27 cellular contexts compared by ENCODE assay signal in the genomic region with DNA sequence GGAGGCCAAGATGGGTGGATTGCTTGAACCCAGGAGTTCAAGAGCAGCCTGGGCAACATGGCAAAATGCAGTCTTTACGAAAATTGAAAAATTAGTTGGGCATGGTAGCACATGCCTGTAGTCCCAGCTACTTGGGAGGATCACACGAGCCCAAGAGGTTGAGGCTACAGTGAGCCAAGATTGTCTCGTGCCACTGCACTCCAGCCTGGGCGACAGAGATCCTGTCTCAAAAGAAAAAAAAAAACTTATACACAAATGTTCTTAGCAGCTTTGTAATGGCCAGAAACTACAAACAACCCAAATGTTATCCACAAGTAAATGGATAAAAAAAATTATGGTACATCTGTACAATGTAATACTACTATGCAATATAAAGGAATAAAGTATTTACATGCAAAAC. TPM values are rescaled to one million over a fixed set of nuclear protein-coding genes. Genes with fewer than 3 reads are reported as not detected.
DNase-seq lines count a peak whose midpoint lies in the region; ATAC-seq, FAIRE-seq and TF ChIP-seq lines count a peak whose summit lies in the region.
"Had no signal": no experiment of that assay in that cellular context is flagged by ENCODE, and none has a peak within 500 bp of the region (broad histone marks: within the 10 kb centered on the region; RNA-seq: fewer than 3 reads in every experiment).

No MANE protein-coding gene starts in this region.

- H3K14ac ChIP-seq in IMR-90 (replicated peaks; ENCODE audit: low read depth, low read length): no peak overlapping the region

- TF ChIP-seq EP300 in GM12878 (IDR thresholded peaks at IDR 0.05; ENCODE audit: borderline replicate concordance in 1 of 2, control insufficient read depth in 1 of 2, low read depth in 2 of 2, low read length in 2 of 2): no peak

- no peak overlapping the region for H3K4me3 Mint-ChIP-seq in MCF 10A (ENCODE audit: unreplicated experiment)
- no peak overlapping the region for H3K4me3 Mint-ChIP-seq in stimulated activated memory B cell treated with anti-CD40 and anti-IgM and Interleukin-4, amounts not matched to agents 10 μg/mL and 1 μg/mL and 100 μg/mL, for 72 hours
- H3K4me3 Mint-ChIP-seq: activated CD8-positive, alpha-beta T cell treated with anti-CD3 and anti-CD28 coated beads, Interleukin-2, amount 10 ng/mL, durations not matched to agents 7 days and 5 days; activated naive CD8-positive, alpha-beta T cell treated with anti-CD3 and anti-CD28 coated beads, Interleukin-2, amount 10 ng/mL, durations not matched to agents 7 days and 5 days; H9 had no signal

- no peak overlapping the region for H2BK20ac ChIP-seq in IMR-90 (ENCODE audit: low read depth, low read length)

- no peak overlapping the region for H3K23ac ChIP-seq in IMR-90 (ENCODE audit: low read depth, low read length)

- H3K27me3 ChIP-seq in mammary epithelial cell (ENCODE audit: insufficient read depth, low read length) (no peaks in the 10 kb centered on the region), IMR-90 (ENCODE audit: control insufficient read depth, insufficient read depth, low read length) (no peaks in the 10 kb centered on the region), GM12878 (replicated peaks in 1 of 2; ENCODE audit: control insufficient read depth in 2 of 2, insufficient read depth in 2 of 2, low read length in 1 of 2) (no peaks in the 10 kb centered on the region)
- H3K27me3 ChIP-seq: ascending aorta, cardiac muscle cell, gastroesophageal sphincter, Peyer's patch, SJSA1 had no signal

- H3K18ac ChIP-seq in IMR-90 (ENCODE audit: low read depth, low read length): no peak overlapping the region

- dilution Hi-C loops in mammary epithelial cell (cut with HindIII; ENCODE audit: low sequenced_read_pairs) (no loop called here), IMR-90 (cut with HindIII; ENCODE audit: low sequenced_read_pairs, unreplicated experiment) (no loop called here)

- intact Hi-C loops in MCF 10A (cut with micrococcal nuclease) (no loop called here), mammary epithelial cell (cut with micrococcal nuclease) (no loop called here), IMR-90 (cut with micrococcal nuclease) (no loop called here), GM12878 (cut with micrococcal nuclease; ENCODE audit: unreplicated experiment) (no loop called here)

- TSS peak; percentile 6 for BruUV-seq in MCF 10A (replicated peaks; lab: Mats Ljungman, UMichigan)
- BruUV-seq in mammary epithelial cell (replicated peaks; lab: Mats Ljungman, UMichigan): no TSS peak
- TSS peak; percentile 4 for BruUV-seq in IMR-90 (replicated peaks; lab: Mats Ljungman, UMichigan)
- BruUV-seq in GM12878 (replicated peaks; lab: Mats Ljungman, UMichigan): no TSS peak

- SMC1A ChIA-PET in GM12878 (lab: Charles Lee; ENCODE audit: uncharacterized antibody, unreplicated experiment): interaction anchor here (2.1 to 7.9 kb wide), 2 partner anchors 11 to 64 kb away, joined by 6 to 68 read pairs; partner anchors contain the start of gene NT5C2

- H3K4me1 ChIP-seq in mammary epithelial cell (ENCODE audit: insufficient read depth, low read length): peaks cover 19% of the 10 kb centered on the region
- peaks cover 7% of the 10 kb centered on the region; the same call in 1 of the 2 replicates for H3K4me1 ChIP-seq in IMR-90 (ENCODE audit: control insufficient read depth, insufficient read depth, low read length)
- peaks cover 14% of the 10 kb centered on the region for H3K4me1 ChIP-seq in GM12878 (ENCODE audit: control insufficient read depth, insufficient read depth, low read length)

- H2BK15ac ChIP-seq in IMR-90 (ENCODE audit: low read depth, low read length): no peak overlapping the region

- no peak overlapping the region for H3K27ac Mint-ChIP-seq in MCF 10A (ENCODE audit: low read depth, unreplicated experiment)
- H3K27ac Mint-ChIP-seq in stimulated activated memory B cell treated with anti-CD40 and anti-IgM and Interleukin-4, amounts not matched to agents 10 μg/mL and 1 μg/mL and 100 μg/mL, for 72 hours: peak overlapping the region; percentile 83
- H3K27ac Mint-ChIP-seq: activated CD8-positive, alpha-beta T cell treated with anti-CD3 and anti-CD28 coated beads, Interleukin-2, amount 10 ng/mL, durations not matched to agents 7 days and 5 days had no signal

- no peak overlapping the region for H2BK120ac ChIP-seq in IMR-90 (ENCODE audit: low read depth, low read length)

- H3K79me1 ChIP-seq in IMR-90 (ENCODE audit: low read depth in 1 of 2, low read length in 2 of 2): peaks cover 22 to 66% of the 10 kb centered on the region in 2 experiments

- H3K27ac ChIP-seq in mammary epithelial cell (ENCODE audit: insufficient read depth, low read depth, low read length): no peak overlapping the region
- H3K27ac ChIP-seq in IMR-90 (ENCODE audit: insufficient read depth, low read length): no peak overlapping the region
- H3K27ac ChIP-seq in GM12878 (ENCODE audit: control insufficient read depth, insufficient read depth): peak overlapping the region; percentile 35; the same call in 1 of the 2 replicates
- H3K27ac ChIP-seq: cardiac muscle cell, gastroesophageal sphincter, KMS-11, lower lobe of right lung, SJSA1 had no signal

- H3K9me1 ChIP-seq in IMR-90 (ENCODE audit: insufficient read depth, low read length): peaks cover 18% of the 10 kb centered on the region

- POLR2A ChIA-PET in MCF 10A (lab: Yijun Ruan, JAX) (interaction anchor here (1.1 to 1.4 kb wide), 2 partner anchors 12 to 61 kb away, joined by 3 to 8 read pairs; partner anchors contain the start of gene NT5C2), IMR-90 (lab: Charles Lee; ENCODE audit: unreplicated experiment) (no interaction called here), GM12878 (lab: Charles Lee) (interaction anchor here (0.5 to 6.4 kb wide), 2 partner anchors 11 to 22 kb away, joined by 4 to 59 read pairs; partner anchors contain the start of gene NT5C2)

- TF ChIP-seq POLR2A in IMR-90 (IDR thresholded peaks at IDR 0.05; ENCODE audit: low read depth, low read length): no peak
- TF ChIP-seq POLR2A in GM12878 (IDR thresholded peaks at IDR 0.05; ENCODE audit: low read depth, low read length): no peak

- no peak overlapping the region for H3K56ac ChIP-seq in IMR-90 (ENCODE audit: extremely low read depth, insufficient read depth, low read length)

- H3K36me3 Mint-ChIP-seq in MCF 10A (ENCODE audit: insufficient read depth, unreplicated experiment): peaks cover 40% of the 10 kb centered on the region
- H3K36me3 Mint-ChIP-seq in stimulated activated memory B cell treated with anti-CD40 and anti-IgM and Interleukin-4, amounts not matched to agents 10 μg/mL and 1 μg/mL and 100 μg/mL, for 72 hours: peaks cover 6% of the 10 kb centered on the region

- no peak overlapping the region for H2BK5ac ChIP-seq in IMR-90 (ENCODE audit: low read depth, low read length, poor library complexity, severe bottlenecking)

- H3K4me2 ChIP-seq in mammary epithelial cell (ENCODE audit: insufficient read depth, low read depth, low read length) (no peak overlapping the region), IMR-90 (ENCODE audit: low read depth, low read length) (no peak overlapping the region), GM12878 (ENCODE audit: control insufficient read depth, insufficient read depth) (no peak overlapping the region)

- TF ChIP-seq RAD21 in IMR-90 (IDR thresholded peaks at IDR 0.05; ENCODE audit: low read length): no peak
- TF ChIP-seq RAD21 in GM12878 (IDR thresholded peaks at IDR 0.05; ENCODE audit: insufficient read depth, low read depth, low read length): no peak

- H3K4me3 ChIP-seq in mammary epithelial cell (replicated peaks in 1 of 3; ENCODE audit: insufficient read depth in 1 of 3, low read depth in 2 of 3, low read length in 3 of 3): no peak overlapping the region
- no peak overlapping the region for H3K4me3 ChIP-seq in IMR-90 (ENCODE audit: insufficient read depth, low read depth, low read length)
- no peak overlapping the region for H3K4me3 ChIP-seq in GM12878
- H3K4me3 ChIP-seq: ascending aorta, cardiac muscle cell, gastroesophageal sphincter, lower lobe of right lung, Peyer's patch, SJSA1 had no signal

- no peak overlapping the region for H2AK5ac ChIP-seq in IMR-90 (ENCODE audit: low read depth, low read length)

- ATAC-seq in IMR-90 (ENCODE audit: low read depth) (no peak), GM12878 (no peak), GM21619 (IDR thresholded peaks at IDR 0.05; ENCODE audit: unreplicated experiment) (no peak)
- ATAC-seq in stimulated activated memory B cell treated with anti-CD40 and anti-IgM and Interleukin-4, amounts not matched to agents 10 μg/mL and 1 μg/mL and 100 μg/mL, for 72 hours: no peak
- ATAC-seq: gastroesophageal sphincter had no signal

- DNase-seq in MCF 10A (ENCODE audit: unreplicated experiment) (no peak), mammary epithelial cell (no peak), IMR-90 (no peak), GM12878 (ENCODE audit: low read depth, low spot score) (no peak), occipital lobe (lab: John Stamatoyannopoulos, UW) (no peak), NCI-H1436 (lab: John Stamatoyannopoulos, UW) (no peak)
- DNase-seq: activated CD8-positive, alpha-beta T cell treated with anti-CD3 and anti-CD28 coated beads, Interleukin-2, amount 10 ng/mL, durations not matched to agents 7 days and 5 days; activated effector memory CD4-positive, alpha-beta T cell treated with Interleukin-2 at 50 U/mL for 16 hours; activated naive CD8-positive, alpha-beta T cell treated with anti-CD3 and anti-CD28 coated beads, Interleukin-2, amount 10 ng/mL, durations not matched to agents 7 days and 5 days; DMS153; H9; hippocampal formation; lower lobe of right lung; NCI-H1694 treated with DMSO at 0.1 percent for 48 hours; NCI-H524; stimulated activated CD4-positive, alpha-beta T cell treated with anti-CD3 and anti-CD28 coated beads, Interleukin-2, amount 100 ng/mL, for 24 hours; trophoblast cell had no signal

- H3K36me3 ChIP-seq in mammary epithelial cell (ENCODE audit: insufficient read depth, low read length): peaks cover 4% of the 10 kb centered on the region
- H3K36me3 ChIP-seq in IMR-90 (ENCODE audit: control insufficient read depth, insufficient read depth, low read length): peaks cover 30% of the 10 kb centered on the region
- peaks cover 4% of the 10 kb centered on the region in 2 experiments; a peak in 3 of 4 replicates for H3K36me3 ChIP-seq in GM12878 (ENCODE audit: control insufficient read depth in 2 of 2, insufficient read depth in 2 of 2, low read length in 1 of 2)

- no peak overlapping the region for H4K8ac ChIP-seq in IMR-90 (ENCODE audit: low read depth in 2 of 2, low read length in 2 of 2)

- RAD21 ChIA-PET in GM12878 (lab: Charles Lee; ENCODE audit: unreplicated experiment): interaction anchor here (1.3 to 1.4 kb wide), 2 partner anchors 70 to 263 kb away, joined by 3 to 4 read pairs; partner anchors contain the start of gene CNNM2

- TF ChIP-seq CTCF in MCF 10A (IDR thresholded peaks at IDR 0.05; ENCODE audit: unreplicated experiment) (no peak), mammary epithelial cell (conservative IDR thresholded peaks at IDR 0.05 in 1 of 2, IDR thresholded peaks at IDR 0.05 in 1 of 2; ENCODE audit: extremely low read depth in 1 of 2, insufficient read depth in 1 of 2, low read depth in 1 of 2, low read length in 2 of 2) (no peak), IMR-90 (conservative IDR thresholded peaks at IDR 0.05; ENCODE audit: low read depth, low read length) (no peak), GM12878 (IDR thresholded peaks at IDR 0.05 in 2 of 3, conservative IDR thresholded peaks at IDR 0.05 in 1 of 3; ENCODE audit: control insufficient read depth in 2 of 3, extremely low read depth in 1 of 3, insufficient read depth in 1 of 3, low read depth in 3 of 3, low read length in 3 of 3) (no peak)

- H4K5ac ChIP-seq in IMR-90 (ENCODE audit: low read depth, low read length): no peak overlapping the region

- no peaks in the 10 kb centered on the region for H3K9me3 Mint-ChIP-seq in MCF 10A (ENCODE audit: unreplicated experiment)
- H3K9me3 Mint-ChIP-seq in stimulated activated memory B cell treated with anti-CD40 and anti-IgM and Interleukin-4, amounts not matched to agents 10 μg/mL and 1 μg/mL and 100 μg/mL, for 72 hours: no peaks in the 10 kb centered on the region
- H3K9me3 Mint-ChIP-seq: activated naive CD8-positive, alpha-beta T cell treated with anti-CD3 and anti-CD28 coated beads, Interleukin-2, amount 10 ng/mL, durations not matched to agents 7 days and 5 days; H9 had no signal

- no peaks in the 10 kb centered on the region for H3K27me3 Mint-ChIP-seq in MCF 10A (ENCODE audit: insufficient read depth, unreplicated experiment)
- H3K27me3 Mint-ChIP-seq in stimulated activated memory B cell treated with anti-CD40 and anti-IgM and Interleukin-4, amounts not matched to agents 10 μg/mL and 1 μg/mL and 100 μg/mL, for 72 hours: no peaks in the 10 kb centered on the region
- H3K27me3 Mint-ChIP-seq: activated naive CD8-positive, alpha-beta T cell treated with anti-CD3 and anti-CD28 coated beads, Interleukin-2, amount 10 ng/mL, durations not matched to agents 7 days and 5 days had no signal

- H2AFZ ChIP-seq in mammary epithelial cell (ENCODE audit: low read depth, low read length) (no peak overlapping the region), IMR-90 (replicated peaks; ENCODE audit: low read length, poor library complexity) (no peak overlapping the region), GM12878 (ENCODE audit: control insufficient read depth, low read depth, low read length) (no peak overlapping the region)

- H3K4ac ChIP-seq in IMR-90 (ENCODE audit: low read depth, low read length): no peak overlapping the region

- no peak for FAIRE-seq in GM12878 (lab: Jason Lieb, UNC)
- FAIRE-seq: endometrium, islet of Langerhans had no signal

- WGBS in mammary epithelial cell (ENCODE audit: low coverage, missing lambda C conversion rate): 85% methylated on average over 4 of the region's 4 CpGs
- WGBS in IMR-90 (ENCODE audit: extremely low coverage in 2 of 2, insufficient read length in 1 of 2), 2 experiments: no CpG with 5 or more reads among the region's 4 CpGs
- WGBS in GM12878 (ENCODE audit: insufficient coverage, insufficient replicate concordance, low lambda C conversion rate, missing lambda C conversion rate): 94% methylated on average over 4 of the region's 4 CpGs

- H3K9ac ChIP-seq in mammary epithelial cell (ENCODE audit: insufficient read depth, low read length) (no peak overlapping the region), IMR-90 (ENCODE audit: low read depth, low read length) (no peak overlapping the region), GM12878 (ENCODE audit: control insufficient read depth, insufficient read depth, low read length) (no peak overlapping the region)
- H3K9ac ChIP-seq: KMS-11 had no signal

- CTCF ChIA-PET in MCF 10A (lab: Yijun Ruan, JAX): no interaction called here
- CTCF ChIA-PET in mammary epithelial cell (lab: Charles Lee; ENCODE audit: low non-redundant PET): no interaction called here
- CTCF ChIA-PET in IMR-90 (lab: Yijun Ruan, JAX): no interaction called here
- CTCF ChIA-PET in GM12878 (lab: Yijun Ruan, JAX): interaction anchor here (1.1 to 1.5 kb wide), 2 partner anchors 13 to 40 kb away, joined by 3 to 4 read pairs; no protein-coding TSS in a partner anchor

- H3K4me1 Mint-ChIP-seq in MCF 10A (ENCODE audit: insufficient read depth, unreplicated experiment): peaks cover 13% of the 10 kb centered on the region
- peaks cover 63% of the 10 kb centered on the region for H3K4me1 Mint-ChIP-seq in stimulated activated memory B cell treated with anti-CD40 and anti-IgM and Interleukin-4, amounts not matched to agents 10 μg/mL and 1 μg/mL and 100 μg/mL, for 72 hours

- H3K9me3 ChIP-seq in mammary epithelial cell (replicated peaks; ENCODE audit: insufficient read depth, low read length) (no peaks in the 10 kb centered on the region), IMR-90 (ENCODE audit: control insufficient read depth, insufficient read depth, low read length) (no peaks in the 10 kb centered on the region), GM12878 (replicated peaks; ENCODE audit: control insufficient read depth, insufficient read depth, low read length) (no peaks in the 10 kb centered on the region)
- H3K9me3 ChIP-seq: ascending aorta, gastroesophageal sphincter, lower lobe of right lung, Peyer's patch, SJSA1 had no signal

- H3K79me2 ChIP-seq in mammary epithelial cell (ENCODE audit: insufficient read depth, low read length): peaks cover 88% of the 10 kb centered on the region
- peaks cover 68% of the 10 kb centered on the region for H3K79me2 ChIP-seq in GM12878 (ENCODE audit: control insufficient read depth, insufficient read depth, low read length)

- H4K20me1 ChIP-seq in mammary epithelial cell (ENCODE audit: insufficient read depth, low read length) (no peaks in the 10 kb centered on the region), IMR-90 (ENCODE audit: insufficient read depth, low read length) (peaks cover 61% of the 10 kb centered on the region), GM12878 (ENCODE audit: control insufficient read depth, insufficient read depth) (no peaks in the 10 kb centered on the region)

- H4K91ac ChIP-seq in IMR-90 (ENCODE audit: insufficient read depth, low read depth, low read length): no peak overlapping the region

- no peak overlapping the region for H2AK9ac ChIP-seq in IMR-90 (replicated peaks; ENCODE audit: low read depth, low read length, poor library complexity)

- in situ Hi-C loops in mammary epithelial cell (cut with MboI; ENCODE audit: low sequenced_read_pairs in 2 of 2) (no loop called here), IMR-90 (cut with MboI; ENCODE audit: low sequenced_read_pairs) (no loop called here), GM12878 (cut with MboI) (no loop called here)

RNA-seq across cellular contexts. Expression of gene NT5C2, which starts 12.6 kb away (rescaled TPM):
- 52.2 and 53.6 TPM in 2 replicates for total RNA-seq in MCF 10A (2022)
- 10 to 100 TPM; 53.2 to 62.4 TPM for total RNA-seq in mammary epithelial cell
- polyA plus RNA-seq in mammary epithelial cell: 31.4 TPM
- 29.7 TPM for polyA minus RNA-seq in mammary epithelial cell
- total RNA-seq in IMR-90 (2012; rRNA removed): 60.0 and 83.3 TPM in 2 replicates
- 48.4 and 65.1 TPM in 2 replicates for polyA plus RNA-seq in IMR-90 (2012; rRNA removed)
- 15.0 and 21.0 TPM in 2 replicates for polyA plus RNA-seq in IMR-90 (2012; cell fraction: cytosol; rRNA removed)
- polyA plus RNA-seq in IMR-90 (2012; cell fraction: nucleus; rRNA removed; ENCODE audit: low replicate concordance): 13.4 and 65.9 TPM in 2 replicates
- 157 and 185 TPM in 2 replicates for total RNA-seq in GM12878 (2013; cell fraction: nucleolus; rRNA removed)
- 54.4 and 64.7 TPM in 2 replicates for total RNA-seq in GM12878 (2014; rRNA removed)
- total RNA-seq in GM12878 (2014; rRNA removed; fragmentation: Illumina TruSeq; extraction: Trizol): 45.7 and 49.0 TPM in 2 replicates
- 43.2 and 48.5 TPM in 2 replicates for total RNA-seq in GM12878 (2021)
- polyA plus RNA-seq in GM12878 (2011; ENCODE audit: low read depth): 23.2 TPM
- 70.1 and 94.8 TPM in 2 replicates for polyA plus RNA-seq in GM12878 (2011; rRNA removed)
- polyA plus RNA-seq in GM12878 (2011; cell fraction: cytosol; rRNA removed): 33.0 and 40.1 TPM in 2 replicates
- 70.9 and 82.5 TPM in 2 replicates for polyA plus RNA-seq in GM12878 (2011; cell fraction: nucleus; rRNA removed)
- polyA plus RNA-seq in GM12878 (2012): 32.3 and 38.2 TPM in 2 replicates
- polyA plus RNA-seq in GM12878 (2014; fragmentation: Illumina TruSeq; extraction: Trizol): 66.8 and 78.2 TPM in 2 replicates
- 10 to 100 TPM; 15.8 to 22.3 TPM for polyA plus RNA-seq in GM12878 (2014; fragmentation: Nextera tagmentation; extraction: Ambion mirVana)
- polyA plus RNA-seq in GM12878 (2014; rRNA removed): 50.5 and 57.5 TPM in 2 replicates
- polyA plus RNA-seq in GM12878 (2016; fragmentation: Nextera tagmentation; extraction: Ambion mirVana): 10 to 100 TPM; 61.4 to 68.4 TPM
- polyA minus RNA-seq in GM12878 (2011; rRNA and poly(A)+ RNA removed): 44.7 and 45.5 TPM in 2 replicates
- polyA minus RNA-seq in GM12878 (2011; cell fraction: cytosol; rRNA and poly(A)+ RNA removed): 18.2 and 18.7 TPM in 2 replicates
- 35.0 and 39.2 TPM in 2 replicates for polyA minus RNA-seq in GM12878 (2011; cell fraction: nucleus; rRNA and poly(A)+ RNA removed)
- 96.7 TPM for total RNA-seq in occipital lobe
